Comparison of ENCODE assay signal across 1 cellular context in the genomic region with DNA sequence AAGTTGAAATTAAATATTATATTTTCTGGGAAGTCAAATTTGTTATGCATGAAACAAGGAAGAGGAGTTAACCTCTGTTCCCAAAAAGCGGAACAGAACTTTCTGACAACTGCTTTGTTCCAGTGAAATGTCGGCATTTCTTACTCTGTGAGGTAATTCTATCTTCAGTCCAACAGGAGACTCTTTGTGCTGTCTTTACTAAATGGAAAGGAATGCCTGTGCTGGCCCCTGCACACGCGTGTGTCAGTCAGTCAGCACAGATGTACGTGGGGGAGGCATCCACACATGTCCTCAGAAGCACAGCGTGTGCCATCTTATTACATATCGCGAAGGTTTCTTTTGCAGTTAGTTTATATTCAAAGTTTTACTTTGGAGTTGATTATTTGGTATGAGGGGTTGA.
TF ChIP-seq lines count a peak whose summit lies in the region.

No MANE protein-coding gene starts in this region.

TF ChIP-seq in K562, 482 proteins besides CTCF, POLR2A, EP300 and RAD21 (continues in another document):
- TF ChIP-seq MECOM (CRISPR knock-in tag; IDR thresholded peaks at IDR 0.05), result 0 out of 2 replicates have a peak, but pooled peaks have one; percentile 47
- TF ChIP-seq, protein P1, sequence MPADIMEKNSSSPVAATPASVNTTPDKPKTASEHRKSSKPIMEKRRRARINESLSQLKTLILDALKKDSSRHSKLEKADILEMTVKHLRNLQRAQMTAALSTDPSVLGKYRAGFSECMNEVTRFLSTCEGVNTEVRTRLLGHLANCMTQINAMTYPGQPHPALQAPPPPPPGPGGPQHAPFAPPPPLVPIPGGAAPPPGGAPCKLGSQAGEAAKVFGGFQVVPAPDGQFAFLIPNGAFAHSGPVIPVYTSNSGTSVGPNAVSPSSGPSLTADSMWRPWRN (IDR thresholded peaks at IDR 0.05; ENCODE audit: low read depth), result no peak
- no peak for TF ChIP-seq KDM4B (IDR thresholded peaks at IDR 0.05; ENCODE audit: borderline replicate concordance in 2 of 2, low read depth in 1 of 2)
- no peak for TF ChIP-seq RAD51 (IDR thresholded peaks at IDR 0.05; ENCODE audit: borderline replicate concordance, low read depth)
- TF ChIP-seq L3MBTL2 (IDR thresholded peaks at IDR 0.05), result no peak
- TF ChIP-seq DACH1 (IDR thresholded peaks at IDR 0.05; ENCODE audit: partially characterized antibody), result no peak
- TF ChIP-seq NUFIP1 (IDR thresholded peaks at IDR 0.05; ENCODE audit: partially characterized antibody), result no peak
- TF ChIP-seq, protein P2, sequence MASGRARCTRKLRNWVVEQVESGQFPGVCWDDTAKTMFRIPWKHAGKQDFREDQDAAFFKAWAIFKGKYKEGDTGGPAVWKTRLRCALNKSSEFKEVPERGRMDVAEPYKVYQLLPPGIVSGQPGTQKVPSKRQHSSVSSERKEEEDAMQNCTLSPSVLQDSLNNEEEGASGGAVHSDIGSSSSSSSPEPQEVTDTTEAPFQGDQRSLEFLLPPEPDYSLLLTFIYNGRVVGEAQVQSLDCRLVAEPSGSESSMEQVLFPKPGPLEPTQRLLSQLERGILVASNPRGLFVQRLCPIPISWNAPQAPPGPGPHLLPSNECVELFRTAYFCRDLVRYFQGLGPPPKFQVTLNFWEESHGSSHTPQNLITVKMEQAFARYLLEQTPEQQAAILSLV (tag; IDR thresholded peaks at IDR 0.05), result no peak
- 0 out of 2 replicates have a peak, but pooled peaks have one; percentile 17 for TF ChIP-seq JUND (IDR thresholded peaks at IDR 0.05; ENCODE audit: borderline replicate concordance, low read depth, low read length)
- peak; percentile 35; the same call in 1 of the 3 replicates for TF ChIP-seq JUND (tag; IDR thresholded peaks at IDR 0.05; ENCODE audit: borderline replicate concordance, low read depth, low read length)
- TF ChIP-seq, protein P3, sequence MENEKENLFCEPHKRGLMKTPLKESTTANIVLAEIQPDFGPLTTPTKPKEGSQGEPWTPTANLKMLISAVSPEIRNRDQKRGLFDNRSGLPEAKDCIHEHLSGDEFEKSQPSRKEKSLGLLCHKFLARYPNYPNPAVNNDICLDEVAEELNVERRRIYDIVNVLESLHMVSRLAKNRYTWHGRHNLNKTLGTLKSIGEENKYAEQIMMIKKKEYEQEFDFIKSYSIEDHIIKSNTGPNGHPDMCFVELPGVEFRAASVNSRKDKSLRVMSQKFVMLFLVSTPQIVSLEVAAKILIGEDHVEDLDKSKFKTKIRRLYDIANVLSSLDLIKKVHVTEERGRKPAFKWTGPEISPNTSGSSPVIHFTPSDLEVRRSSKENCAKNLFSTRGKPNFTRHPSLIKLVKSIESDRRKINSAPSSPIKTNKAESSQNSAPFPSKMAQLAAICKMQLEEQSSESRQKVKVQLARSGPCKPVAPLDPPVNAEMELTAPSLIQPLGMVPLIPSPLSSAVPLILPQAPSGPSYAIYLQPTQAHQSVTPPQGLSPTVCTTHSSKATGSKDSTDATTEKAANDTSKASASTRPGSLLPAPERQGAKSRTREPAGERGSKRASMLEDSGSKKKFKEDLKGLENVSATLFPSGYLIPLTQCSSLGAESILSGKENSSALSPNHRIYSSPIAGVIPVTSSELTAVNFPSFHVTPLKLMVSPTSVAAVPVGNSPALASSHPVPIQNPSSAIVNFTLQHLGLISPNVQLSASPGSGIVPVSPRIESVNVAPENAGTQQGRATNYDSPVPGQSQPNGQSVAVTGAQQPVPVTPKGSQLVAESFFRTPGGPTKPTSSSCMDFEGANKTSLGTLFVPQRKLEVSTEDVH (IDR thresholded peaks at IDR 0.05; ENCODE audit: low read depth, partially characterized antibody), result no peak
- TF ChIP-seq ZNF184 (CRISPR knock-in tag; IDR thresholded peaks at IDR 0.05), result no peak
- TF ChIP-seq NR4A1 (CRISPR knock-in tag; IDR thresholded peaks at IDR 0.05), result no peak
- TF ChIP-seq NR4A1 (tag; IDR thresholded peaks at IDR 0.05), result no peak
- peak in 1 of 2 experiments; percentile 14; a peak in 1 of 4 replicates for TF ChIP-seq TBL1XR1 (IDR thresholded peaks at IDR 0.05; ENCODE audit: low read length in 2 of 2)
- TF ChIP-seq MCM3 (IDR thresholded peaks at IDR 0.05), result no peak
- TF ChIP-seq PHB2 (IDR thresholded peaks at IDR 0.05; ENCODE audit: low read depth), result no peak
- TF ChIP-seq TBP (optimal IDR thresholded peaks at IDR 0.05; ENCODE audit: low read depth, low read length), result no peak
- TF ChIP-seq SP2 (IDR thresholded peaks at IDR 0.05; ENCODE audit: extremely low read depth, low read depth, low read length, poor library complexity, severe bottlenecking), result no peak
- TF ChIP-seq, protein P4, sequence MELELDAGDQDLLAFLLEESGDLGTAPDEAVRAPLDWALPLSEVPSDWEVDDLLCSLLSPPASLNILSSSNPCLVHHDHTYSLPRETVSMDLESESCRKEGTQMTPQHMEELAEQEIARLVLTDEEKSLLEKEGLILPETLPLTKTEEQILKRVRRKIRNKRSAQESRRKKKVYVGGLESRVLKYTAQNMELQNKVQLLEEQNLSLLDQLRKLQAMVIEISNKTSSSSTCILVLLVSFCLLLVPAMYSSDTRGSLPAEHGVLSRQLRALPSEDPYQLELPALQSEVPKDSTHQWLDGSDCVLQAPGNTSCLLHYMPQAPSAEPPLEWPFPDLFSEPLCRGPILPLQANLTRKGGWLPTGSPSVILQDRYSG (tag; conservative IDR thresholded peaks at IDR 0.05; ENCODE audit: low read depth), result no peak
- no peak for TF ChIP-seq SLC30A9 (CRISPR knock-in tag; IDR thresholded peaks at IDR 0.05)
- TF ChIP-seq ZNF77 (CRISPR knock-in tag; IDR thresholded peaks at IDR 0.05), result no peak
- TF ChIP-seq HDAC2 (IDR thresholded peaks at IDR 0.05), result peak; percentile 30; the same call in 1 of the 2 replicates
- no peak for TF ChIP-seq SNIP1 (IDR thresholded peaks at IDR 0.05; ENCODE audit: low read depth)
- TF ChIP-seq CHD1 (IDR thresholded peaks at IDR 0.05; ENCODE audit: low read length), result no peak
- TF ChIP-seq, protein P5, sequence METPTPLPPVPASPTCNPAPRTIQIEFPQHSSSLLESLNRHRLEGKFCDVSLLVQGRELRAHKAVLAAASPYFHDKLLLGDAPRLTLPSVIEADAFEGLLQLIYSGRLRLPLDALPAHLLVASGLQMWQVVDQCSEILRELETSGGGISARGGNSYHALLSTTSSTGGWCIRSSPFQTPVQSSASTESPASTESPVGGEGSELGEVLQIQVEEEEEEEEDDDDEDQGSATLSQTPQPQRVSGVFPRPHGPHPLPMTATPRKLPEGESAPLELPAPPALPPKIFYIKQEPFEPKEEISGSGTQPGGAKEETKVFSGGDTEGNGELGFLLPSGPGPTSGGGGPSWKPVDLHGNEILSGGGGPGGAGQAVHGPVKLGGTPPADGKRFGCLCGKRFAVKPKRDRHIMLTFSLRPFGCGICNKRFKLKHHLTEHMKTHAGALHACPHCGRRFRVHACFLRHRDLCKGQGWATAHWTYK (CRISPR knock-in tag; IDR thresholded peaks at IDR 0.05), result 0 out of 2 replicates have a peak, but pooled peaks have one; percentile 49
- TF ChIP-seq, protein P6, sequence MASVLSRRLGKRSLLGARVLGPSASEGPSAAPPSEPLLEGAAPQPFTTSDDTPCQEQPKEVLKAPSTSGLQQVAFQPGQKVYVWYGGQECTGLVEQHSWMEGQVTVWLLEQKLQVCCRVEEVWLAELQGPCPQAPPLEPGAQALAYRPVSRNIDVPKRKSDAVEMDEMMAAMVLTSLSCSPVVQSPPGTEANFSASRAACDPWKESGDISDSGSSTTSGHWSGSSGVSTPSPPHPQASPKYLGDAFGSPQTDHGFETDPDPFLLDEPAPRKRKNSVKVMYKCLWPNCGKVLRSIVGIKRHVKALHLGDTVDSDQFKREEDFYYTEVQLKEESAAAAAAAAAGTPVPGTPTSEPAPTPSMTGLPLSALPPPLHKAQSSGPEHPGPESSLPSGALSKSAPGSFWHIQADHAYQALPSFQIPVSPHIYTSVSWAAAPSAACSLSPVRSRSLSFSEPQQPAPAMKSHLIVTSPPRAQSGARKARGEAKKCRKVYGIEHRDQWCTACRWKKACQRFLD (CRISPR knock-in tag; IDR thresholded peaks at IDR 0.05), result peak; percentile 54; the same call in 1 of the 2 replicates
- no peak for TF ChIP-seq MTA1 (IDR thresholded peaks at IDR 0.05; ENCODE audit: borderline replicate concordance)
- peak in 1 of 2 experiments; percentile 76; a peak in 1 of 4 replicates for TF ChIP-seq HDAC1 (IDR thresholded peaks at IDR 0.05)
- TF ChIP-seq YBX1 (IDR thresholded peaks at IDR 0.05), result no peak
- TF ChIP-seq KLF10 (CRISPR knock-in tag; IDR thresholded peaks at IDR 0.05), result no peak
- TF ChIP-seq MXI1 (IDR thresholded peaks at IDR 0.05; ENCODE audit: low read depth, low read length), result peak; percentile 62; the same call in 1 of the 2 replicates
- TF ChIP-seq ARHGAP35 (IDR thresholded peaks at IDR 0.05; ENCODE audit: partially characterized antibody), result no peak
- no peak for TF ChIP-seq U2AF2 (optimal IDR thresholded peaks at IDR 0.05; ENCODE audit: low read depth, low read length)
- TF ChIP-seq, protein P7, sequence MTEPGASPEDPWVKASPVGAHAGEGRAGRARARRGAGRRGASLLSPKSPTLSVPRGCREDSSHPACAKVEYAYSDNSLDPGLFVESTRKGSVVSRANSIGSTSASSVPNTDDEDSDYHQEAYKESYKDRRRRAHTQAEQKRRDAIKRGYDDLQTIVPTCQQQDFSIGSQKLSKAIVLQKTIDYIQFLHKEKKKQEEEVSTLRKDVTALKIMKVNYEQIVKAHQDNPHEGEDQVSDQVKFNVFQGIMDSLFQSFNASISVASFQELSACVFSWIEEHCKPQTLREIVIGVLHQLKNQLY (CRISPR knock-in tag; conservative IDR thresholded peaks at IDR 0.05), result no peak
- no peak for TF ChIP-seq TGIF2 (CRISPR knock-in tag; IDR thresholded peaks at IDR 0.05)
- TF ChIP-seq CAMTA2 (CRISPR knock-in tag; conservative IDR thresholded peaks at IDR 0.05), result no peak
- TF ChIP-seq RBM15 (IDR thresholded peaks at IDR 0.05; ENCODE audit: insufficient read depth, low read length), result no peak
- TF ChIP-seq ZNF551 (CRISPR knock-in tag; IDR thresholded peaks at IDR 0.05), result no peak
- no peak for TF ChIP-seq ZFP1 (CRISPR knock-in tag; IDR thresholded peaks at IDR 0.05)
- TF ChIP-seq ARID1B (IDR thresholded peaks at IDR 0.05), result peak; percentile 49; the same call in 1 of the 2 replicates
- no peak for TF ChIP-seq ZNF780A (CRISPR knock-in tag; IDR thresholded peaks at IDR 0.05)
- TF ChIP-seq SMARCE1 (IDR thresholded peaks at IDR 0.05), result no peak; the same call in 1 of the 2 replicates
- TF ChIP-seq, protein P8, sequence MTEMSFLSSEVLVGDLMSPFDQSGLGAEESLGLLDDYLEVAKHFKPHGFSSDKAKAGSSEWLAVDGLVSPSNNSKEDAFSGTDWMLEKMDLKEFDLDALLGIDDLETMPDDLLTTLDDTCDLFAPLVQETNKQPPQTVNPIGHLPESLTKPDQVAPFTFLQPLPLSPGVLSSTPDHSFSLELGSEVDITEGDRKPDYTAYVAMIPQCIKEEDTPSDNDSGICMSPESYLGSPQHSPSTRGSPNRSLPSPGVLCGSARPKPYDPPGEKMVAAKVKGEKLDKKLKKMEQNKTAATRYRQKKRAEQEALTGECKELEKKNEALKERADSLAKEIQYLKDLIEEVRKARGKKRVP (CRISPR knock-in tag; IDR thresholded peaks at IDR 0.05), result no peak
- TF ChIP-seq ZNF445 (CRISPR knock-in tag; IDR thresholded peaks at IDR 0.05; ENCODE audit: low read depth), result no peak
- no peak for TF ChIP-seq ZBTB7A (IDR thresholded peaks at IDR 0.05; ENCODE audit: borderline replicate concordance, control insufficient read depth, low read depth, low read length)
- TF ChIP-seq FOXK1 (CRISPR knock-in tag; IDR thresholded peaks at IDR 0.05; ENCODE audit: borderline replicate concordance), result no peak
- TF ChIP-seq ILK (tag; IDR thresholded peaks at IDR 0.05; ENCODE audit: borderline replicate concordance, low read depth), result no peak
- TF ChIP-seq, protein P9, sequence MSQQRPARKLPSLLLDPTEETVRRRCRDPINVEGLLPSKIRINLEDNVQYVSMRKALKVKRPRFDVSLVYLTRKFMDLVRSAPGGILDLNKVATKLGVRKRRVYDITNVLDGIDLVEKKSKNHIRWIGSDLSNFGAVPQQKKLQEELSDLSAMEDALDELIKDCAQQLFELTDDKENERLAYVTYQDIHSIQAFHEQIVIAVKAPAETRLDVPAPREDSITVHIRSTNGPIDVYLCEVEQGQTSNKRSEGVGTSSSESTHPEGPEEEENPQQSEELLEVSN (IDR thresholded peaks at IDR 0.05; ENCODE audit: borderline replicate concordance in 1 of 2, extremely low read depth in 1 of 2, insufficient read depth in 1 of 2, insufficient read length in 1 of 2, low read depth in 1 of 2, low read length in 1 of 2, poor library complexity in 1 of 2, severe bottlenecking in 1 of 2), result no peak
- peak; percentile 66 for TF ChIP-seq BHLHE40 (IDR thresholded peaks at IDR 0.05; ENCODE audit: low read length)
- TF ChIP-seq ZNF140 (CRISPR knock-in tag; IDR thresholded peaks at IDR 0.05), result no peak
- no peak for TF ChIP-seq SETDB1 (IDR thresholded peaks at IDR 0.05; ENCODE audit: low read length)
- 0 out of 2 replicates have a peak, but pooled peaks have one; percentile 41 for TF ChIP-seq POLR2AphosphoS5 (IDR thresholded peaks at IDR 0.05; ENCODE audit: control insufficient read depth, insufficient read depth, low read depth, low read length)
- TF ChIP-seq, protein P10, sequence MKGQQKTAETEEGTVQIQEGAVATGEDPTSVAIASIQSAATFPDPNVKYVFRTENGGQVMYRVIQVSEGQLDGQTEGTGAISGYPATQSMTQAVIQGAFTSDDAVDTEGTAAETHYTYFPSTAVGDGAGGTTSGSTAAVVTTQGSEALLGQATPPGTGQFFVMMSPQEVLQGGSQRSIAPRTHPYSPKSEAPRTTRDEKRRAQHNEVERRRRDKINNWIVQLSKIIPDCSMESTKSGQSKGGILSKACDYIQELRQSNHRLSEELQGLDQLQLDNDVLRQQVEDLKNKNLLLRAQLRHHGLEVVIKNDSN (CRISPR knock-in tag; IDR thresholded peaks at IDR 0.05), result no peak
- TF ChIP-seq ZNF41 (CRISPR knock-in tag; conservative IDR thresholded peaks at IDR 0.05), result 0 out of 2 replicates have a peak, but pooled peaks have one; percentile 18
- TF ChIP-seq, protein P11, sequence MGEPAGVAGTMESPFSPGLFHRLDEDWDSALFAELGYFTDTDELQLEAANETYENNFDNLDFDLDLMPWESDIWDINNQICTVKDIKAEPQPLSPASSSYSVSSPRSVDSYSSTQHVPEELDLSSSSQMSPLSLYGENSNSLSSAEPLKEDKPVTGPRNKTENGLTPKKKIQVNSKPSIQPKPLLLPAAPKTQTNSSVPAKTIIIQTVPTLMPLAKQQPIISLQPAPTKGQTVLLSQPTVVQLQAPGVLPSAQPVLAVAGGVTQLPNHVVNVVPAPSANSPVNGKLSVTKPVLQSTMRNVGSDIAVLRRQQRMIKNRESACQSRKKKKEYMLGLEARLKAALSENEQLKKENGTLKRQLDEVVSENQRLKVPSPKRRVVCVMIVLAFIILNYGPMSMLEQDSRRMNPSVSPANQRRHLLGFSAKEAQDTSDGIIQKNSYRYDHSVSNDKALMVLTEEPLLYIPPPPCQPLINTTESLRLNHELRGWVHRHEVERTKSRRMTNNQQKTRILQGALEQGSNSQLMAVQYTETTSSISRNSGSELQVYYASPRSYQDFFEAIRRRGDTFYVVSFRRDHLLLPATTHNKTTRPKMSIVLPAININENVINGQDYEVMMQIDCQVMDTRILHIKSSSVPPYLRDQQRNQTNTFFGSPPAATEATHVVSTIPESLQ (CRISPR knock-in tag; IDR thresholded peaks at IDR 0.05), result no peak
